1 cellular context compared by ENCODE assay signal in the genomic region with DNA sequence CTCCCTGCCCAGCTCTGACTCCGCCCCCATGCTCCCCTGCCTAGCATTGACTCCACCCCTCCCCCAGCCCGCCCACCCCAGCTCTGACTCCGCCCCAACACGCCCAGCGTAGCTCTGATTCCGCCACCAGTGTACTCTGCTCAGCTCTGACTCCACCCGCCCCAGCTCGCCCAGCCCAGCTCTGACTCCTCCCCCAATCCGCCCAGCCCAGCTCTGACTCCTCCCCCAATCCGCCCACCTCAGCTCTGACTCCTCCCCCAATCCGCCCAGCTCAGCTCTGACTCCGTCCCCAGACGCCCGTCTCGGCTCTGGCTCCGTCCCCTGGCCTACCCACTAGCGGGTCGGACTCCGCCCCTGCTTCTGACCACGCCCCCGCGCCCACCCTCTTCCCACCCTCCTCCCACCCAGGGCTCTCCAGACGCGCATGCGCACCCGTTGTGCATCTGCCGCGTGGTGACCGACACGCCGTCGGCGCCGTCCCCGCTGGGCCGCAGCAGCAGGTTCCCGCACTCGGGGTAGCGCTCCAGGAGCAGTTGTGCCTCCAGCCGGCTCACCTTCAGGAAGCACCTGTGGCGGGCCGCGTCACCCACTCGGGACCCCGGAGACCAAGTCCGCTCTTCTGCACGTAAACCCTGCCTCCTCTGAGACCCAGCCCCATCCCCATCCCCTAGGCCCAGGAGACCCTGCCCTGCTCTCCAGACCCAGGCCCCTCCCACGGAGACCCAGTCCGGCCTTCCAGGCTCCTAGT.
TF ChIP-seq lines count a peak whose summit lies in the region.

No MANE protein-coding gene starts in this region.

TF ChIP-seq in K562, 482 proteins besides CTCF, POLR2A, EP300 and RAD21 (continued from another document and continues in another):
- TF ChIP-seq MITF (IDR thresholded peaks at IDR 0.05) (no peak), PTTG1 (tag; IDR thresholded peaks at IDR 0.05; ENCODE audit: low read depth) (no peak), MEF2A (IDR thresholded peaks at IDR 0.05; ENCODE audit: control insufficient read depth, low read depth, low read length) (peak; percentile 42; the same call in 1 of the 2 replicates), ZNF644 (tag; IDR thresholded peaks at IDR 0.05; ENCODE audit: low read depth) (no peak), HDAC2 (IDR thresholded peaks at IDR 0.05) (peak; percentile 56; the same call in 1 of the 2 replicates), PML (IDR thresholded peaks at IDR 0.05; ENCODE audit: low read length) (no peak), SMARCA5 (IDR thresholded peaks at IDR 0.05) (no peak), BRD9 (IDR thresholded peaks at IDR 0.05; ENCODE audit: low read depth, partially characterized antibody) (no peak), PTRF (tag; IDR thresholded peaks at IDR 0.05) (no peak), ZFX (CRISPR knock-in tag; IDR thresholded peaks at IDR 0.05) (peak; percentile 87), HDAC3 (IDR thresholded peaks at IDR 0.05; ENCODE audit: borderline replicate concordance, partially characterized antibody) (no peak), THRB (CRISPR knock-in tag; conservative IDR thresholded peaks at IDR 0.05) (no peak), CGGBP1 (CRISPR knock-in tag; IDR thresholded peaks at IDR 0.05) (no peak), ZNF695 (CRISPR knock-in tag; IDR thresholded peaks at IDR 0.05) (no peak), ZC3H4 (CRISPR knock-in tag; IDR thresholded peaks at IDR 0.05; ENCODE audit: borderline replicate concordance) (no peak), GTF2F1 (IDR thresholded peaks at IDR 0.05; ENCODE audit: low read depth, low read length) (0 out of 2 replicates have a peak, but pooled peaks have one; percentile 48), HEY1 (CRISPR knock-in tag; IDR thresholded peaks at IDR 0.05; ENCODE audit: borderline replicate concordance) (no peak), PHTF2 (CRISPR knock-in tag; IDR thresholded peaks at IDR 0.05) (no peak), ADNP (tag; IDR thresholded peaks at IDR 0.05) (no peak), ETS1 (conservative IDR thresholded peaks at IDR 0.05; ENCODE audit: control insufficient read depth, low read depth, low read length) (peak; percentile 43; the same call in 1 of the 2 replicates), ZNF699 (CRISPR knock-in tag; IDR thresholded peaks at IDR 0.05; ENCODE audit: insufficient replicate concordance) (no peak), ZNF354B (CRISPR knock-in tag; IDR thresholded peaks at IDR 0.05) (no peak), ARID1B (IDR thresholded peaks at IDR 0.05) (no peak), CAMTA2 (CRISPR knock-in tag; conservative IDR thresholded peaks at IDR 0.05) (no peak), KLF10 (CRISPR knock-in tag; IDR thresholded peaks at IDR 0.05) (no peak), BCL6 (CRISPR knock-in tag; IDR thresholded peaks at IDR 0.05) (no peak), DEAF1 (CRISPR knock-in tag; IDR thresholded peaks at IDR 0.05) (no peak), KLF13 (tag; IDR thresholded peaks at IDR 0.05; ENCODE audit: borderline replicate concordance, low read depth) (no peak), CBX3 (IDR thresholded peaks at IDR 0.05; ENCODE audit: borderline replicate concordance in 1 of 2, low read length in 2 of 2) (peak in 1 of 2 experiments; percentile 73; a peak in 1 of 3 replicates), CCNT2 (IDR thresholded peaks at IDR 0.05; ENCODE audit: borderline replicate concordance, extremely low read depth, insufficient read length, low read depth, low read length) (peak; percentile 100)
- TF ChIP-seq, protein P1, sequence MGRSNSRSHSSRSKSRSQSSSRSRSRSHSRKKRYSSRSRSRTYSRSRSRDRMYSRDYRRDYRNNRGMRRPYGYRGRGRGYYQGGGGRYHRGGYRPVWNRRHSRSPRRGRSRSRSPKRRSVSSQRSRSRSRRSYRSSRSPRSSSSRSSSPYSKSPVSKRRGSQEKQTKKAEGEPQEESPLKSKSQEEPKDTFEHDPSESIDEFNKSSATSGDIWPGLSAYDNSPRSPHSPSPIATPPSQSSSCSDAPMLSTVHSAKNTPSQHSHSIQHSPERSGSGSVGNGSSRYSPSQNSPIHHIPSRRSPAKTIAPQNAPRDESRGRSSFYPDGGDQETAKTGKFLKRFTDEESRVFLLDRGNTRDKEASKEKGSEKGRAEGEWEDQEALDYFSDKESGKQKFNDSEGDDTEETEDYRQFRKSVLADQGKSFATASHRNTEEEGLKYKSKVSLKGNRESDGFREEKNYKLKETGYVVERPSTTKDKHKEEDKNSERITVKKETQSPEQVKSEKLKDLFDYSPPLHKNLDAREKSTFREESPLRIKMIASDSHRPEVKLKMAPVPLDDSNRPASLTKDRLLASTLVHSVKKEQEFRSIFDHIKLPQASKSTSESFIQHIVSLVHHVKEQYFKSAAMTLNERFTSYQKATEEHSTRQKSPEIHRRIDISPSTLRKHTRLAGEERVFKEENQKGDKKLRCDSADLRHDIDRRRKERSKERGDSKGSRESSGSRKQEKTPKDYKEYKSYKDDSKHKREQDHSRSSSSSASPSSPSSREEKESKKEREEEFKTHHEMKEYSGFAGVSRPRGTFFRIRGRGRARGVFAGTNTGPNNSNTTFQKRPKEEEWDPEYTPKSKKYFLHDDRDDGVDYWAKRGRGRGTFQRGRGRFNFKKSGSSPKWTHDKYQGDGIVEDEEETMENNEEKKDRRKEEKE (IDR thresholded peaks at IDR 0.05; ENCODE audit: borderline replicate concordance in 1 of 2, control insufficient read depth in 1 of 2, low read depth in 2 of 2, low read length in 1 of 2) = no peak
- TF ChIP-seq, protein P2, sequence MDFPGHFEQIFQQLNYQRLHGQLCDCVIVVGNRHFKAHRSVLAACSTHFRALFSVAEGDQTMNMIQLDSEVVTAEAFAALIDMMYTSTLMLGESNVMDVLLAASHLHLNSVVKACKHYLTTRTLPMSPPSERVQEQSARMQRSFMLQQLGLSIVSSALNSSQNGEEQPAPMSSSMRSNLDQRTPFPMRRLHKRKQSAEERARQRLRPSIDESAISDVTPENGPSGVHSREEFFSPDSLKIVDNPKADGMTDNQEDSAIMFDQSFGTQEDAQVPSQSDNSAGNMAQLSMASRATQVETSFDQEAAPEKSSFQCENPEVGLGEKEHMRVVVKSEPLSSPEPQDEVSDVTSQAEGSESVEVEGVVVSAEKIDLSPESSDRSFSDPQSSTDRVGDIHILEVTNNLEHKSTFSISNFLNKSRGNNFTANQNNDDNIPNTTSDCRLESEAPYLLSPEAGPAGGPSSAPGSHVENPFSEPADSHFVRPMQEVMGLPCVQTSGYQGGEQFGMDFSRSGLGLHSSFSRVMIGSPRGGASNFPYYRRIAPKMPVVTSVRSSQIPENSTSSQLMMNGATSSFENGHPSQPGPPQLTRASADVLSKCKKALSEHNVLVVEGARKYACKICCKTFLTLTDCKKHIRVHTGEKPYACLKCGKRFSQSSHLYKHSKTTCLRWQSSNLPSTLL (IDR thresholded peaks at IDR 0.05) = no peak
- TF ChIP-seq, protein P3, sequence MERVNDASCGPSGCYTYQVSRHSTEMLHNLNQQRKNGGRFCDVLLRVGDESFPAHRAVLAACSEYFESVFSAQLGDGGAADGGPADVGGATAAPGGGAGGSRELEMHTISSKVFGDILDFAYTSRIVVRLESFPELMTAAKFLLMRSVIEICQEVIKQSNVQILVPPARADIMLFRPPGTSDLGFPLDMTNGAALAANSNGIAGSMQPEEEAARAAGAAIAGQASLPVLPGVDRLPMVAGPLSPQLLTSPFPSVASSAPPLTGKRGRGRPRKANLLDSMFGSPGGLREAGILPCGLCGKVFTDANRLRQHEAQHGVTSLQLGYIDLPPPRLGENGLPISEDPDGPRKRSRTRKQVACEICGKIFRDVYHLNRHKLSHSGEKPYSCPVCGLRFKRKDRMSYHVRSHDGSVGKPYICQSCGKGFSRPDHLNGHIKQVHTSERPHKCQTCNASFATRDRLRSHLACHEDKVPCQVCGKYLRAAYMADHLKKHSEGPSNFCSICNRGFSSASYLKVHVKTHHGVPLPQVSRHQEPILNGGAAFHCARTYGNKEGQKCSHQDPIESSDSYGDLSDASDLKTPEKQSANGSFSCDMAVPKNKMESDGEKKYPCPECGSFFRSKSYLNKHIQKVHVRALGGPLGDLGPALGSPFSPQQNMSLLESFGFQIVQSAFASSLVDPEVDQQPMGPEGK (CRISPR knock-in tag; IDR thresholded peaks at IDR 0.05; ENCODE audit: borderline replicate concordance) = no peak
- TF ChIP-seq, protein P4, sequence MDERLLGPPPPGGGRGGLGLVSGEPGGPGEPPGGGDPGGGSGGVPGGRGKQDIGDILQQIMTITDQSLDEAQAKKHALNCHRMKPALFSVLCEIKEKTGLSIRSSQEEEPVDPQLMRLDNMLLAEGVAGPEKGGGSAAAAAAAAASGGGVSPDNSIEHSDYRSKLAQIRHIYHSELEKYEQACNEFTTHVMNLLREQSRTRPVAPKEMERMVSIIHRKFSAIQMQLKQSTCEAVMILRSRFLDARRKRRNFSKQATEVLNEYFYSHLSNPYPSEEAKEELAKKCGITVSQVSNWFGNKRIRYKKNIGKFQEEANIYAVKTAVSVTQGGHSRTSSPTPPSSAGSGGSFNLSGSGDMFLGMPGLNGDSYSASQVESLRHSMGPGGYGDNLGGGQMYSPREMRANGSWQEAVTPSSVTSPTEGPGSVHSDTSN (CRISPR knock-in tag; IDR thresholded peaks at IDR 0.05; ENCODE audit: low read depth) = no peak
- TF ChIP-seq, protein P4 (tag; conservative IDR thresholded peaks at IDR 0.05; ENCODE audit: low read depth) = no peak
- TF ChIP-seq, protein P5, sequence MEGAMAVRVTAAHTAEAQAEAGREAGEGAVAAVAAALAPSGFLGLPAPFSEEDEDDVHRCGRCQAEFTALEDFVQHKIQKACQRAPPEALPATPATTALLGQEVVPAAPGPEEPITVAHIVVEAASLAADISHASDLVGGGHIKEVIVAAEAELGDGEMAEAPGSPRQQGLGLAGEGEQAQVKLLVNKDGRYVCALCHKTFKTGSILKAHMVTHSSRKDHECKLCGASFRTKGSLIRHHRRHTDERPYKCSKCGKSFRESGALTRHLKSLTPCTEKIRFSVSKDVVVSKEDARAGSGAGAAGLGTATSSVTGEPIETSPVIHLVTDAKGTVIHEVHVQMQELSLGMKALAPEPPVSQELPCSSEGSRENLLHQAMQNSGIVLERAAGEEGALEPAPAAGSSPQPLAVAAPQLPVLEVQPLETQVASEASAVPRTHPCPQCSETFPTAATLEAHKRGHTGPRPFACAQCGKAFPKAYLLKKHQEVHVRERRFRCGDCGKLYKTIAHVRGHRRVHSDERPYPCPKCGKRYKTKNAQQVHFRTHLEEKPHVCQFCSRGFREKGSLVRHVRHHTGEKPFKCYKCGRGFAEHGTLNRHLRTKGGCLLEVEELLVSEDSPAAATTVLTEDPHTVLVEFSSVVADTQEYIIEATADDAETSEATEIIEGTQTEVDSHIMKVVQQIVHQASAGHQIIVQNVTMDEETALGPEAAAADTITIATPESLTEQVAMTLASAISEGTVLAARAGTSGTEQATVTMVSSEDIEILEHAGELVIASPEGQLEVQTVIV (CRISPR knock-in tag; IDR thresholded peaks at IDR 0.05; ENCODE audit: borderline replicate concordance) = no peak
